ENCODE assay signal across 11 cellular contexts in genomic region chr17:79028496-79029326, GRCh38.
DNase-seq lines count a peak whose midpoint lies in the region; ATAC-seq and TF ChIP-seq lines count a peak whose summit lies in the region.
"Had no signal": no experiment of that assay in that cellular context is flagged by ENCODE, and none has a peak within 500 bp of the region (broad histone marks: within the 10 kb centered on the region; RNA-seq: fewer than 3 reads in every experiment).

No MANE protein-coding gene starts in this region.

- ATAC-seq in GM21381 (IDR thresholded peaks at IDR 0.05; ENCODE audit: unreplicated experiment), result no peak

- peak; percentile 36 for TF ChIP-seq CTCF in HFF-Myc (IDR thresholded peaks at IDR 0.05; ENCODE audit: low read depth, low read length, missing control alignments)
- TF ChIP-seq CTCF in cardiac fibroblast (IDR thresholded peaks at IDR 0.05; ENCODE audit: low read depth, low read length), result peak; percentile 23
- TF ChIP-seq CTCF in parathyroid adenoma (IDR thresholded peaks at IDR 0.05), result no peak

- DNase-seq in AG20443 (ENCODE audit: low spot score) (peak; percentile 10), HFF-Myc (ENCODE audit: extremely low read depth, low read depth) (no peak), cardiac fibroblast (ENCODE audit: low read depth in 2 of 2) (peak in 1 of 2 donors; percentile 62), NCI-H345 treated with DMSO at 0.1 percent for 48 hours (lab: John Stamatoyannopoulos, UW; ENCODE audit: unreplicated experiment) (no peak), NCI-H2196 (lab: John Stamatoyannopoulos, UW; ENCODE audit: unreplicated experiment) (no peak)
- DNase-seq in stimulated activated CD4-positive, alpha-beta T cell treated with anti-CD3 and anti-CD28 coated beads, Interleukin-4, amount 100 ng/mL, for 1 hour, result no peak
- DNase-seq: activated CD4-positive, CD25-positive, alpha-beta regulatory T cell treated with anti-CD3 and anti-CD28 coated beads, Interleukin-2, amount 50 U/mL, for 72 hours; stimulated activated CD4-positive, alpha-beta T cell treated with anti-CD3 and anti-CD28 coated beads, Interleukin-4, amount 100 ng/mL, for 24 hours had no signal

- H3K79me2 ChIP-seq in parathyroid adenoma, result no peaks in the 10 kb centered on the region

- H3K36me3 ChIP-seq in parathyroid adenoma (ENCODE audit: control insufficient read depth, insufficient read depth, low read length), result no peaks in the 10 kb centered on the region

- no peak overlapping the region for H3K9ac ChIP-seq in parathyroid adenoma
- H3K9ac ChIP-seq: KMS-11 had no signal

- peaks cover 34% of the 10 kb centered on the region for H3K4me1 ChIP-seq in parathyroid adenoma

- no peak overlapping the region for H3K4me3 ChIP-seq in HFF-Myc (replicated peaks; ENCODE audit: low read depth, low read length)
- no peak overlapping the region for H3K4me3 ChIP-seq in cardiac fibroblast (replicated peaks in 1 of 2; ENCODE audit: low read depth in 2 of 2, low read length in 2 of 2)
- H3K4me3 ChIP-seq in parathyroid adenoma (ENCODE audit: low read depth, low read length), result no peak overlapping the region

- no peaks in the 10 kb centered on the region for H3K9me3 ChIP-seq in parathyroid adenoma (ENCODE audit: control insufficient read depth, low read length)

- no peak overlapping the region for H3K4me2 ChIP-seq in parathyroid adenoma (ENCODE audit: low read length)
- H3K4me2 ChIP-seq: KMS-11 had no signal

- no peaks in the 10 kb centered on the region for H3K27me3 ChIP-seq in parathyroid adenoma (ENCODE audit: control insufficient read depth, insufficient read depth, low read length)

- peak overlapping the region; percentile 97 for H3K27ac ChIP-seq in parathyroid adenoma
- H3K27ac ChIP-seq: KMS-11 had no signal

- H2AFZ ChIP-seq in parathyroid adenoma, result peak overlapping the region; percentile 68
